Comparison of ENCODE assay signal across 14 cellular contexts in genomic region chr10:101215397-101216206, GRCh38. TPM values are rescaled to one million over a fixed set of nuclear protein-coding genes. Genes with fewer than 3 reads are reported as not detected.
DNase-seq lines count a peak whose midpoint lies in the region; ATAC-seq and TF ChIP-seq lines count a peak whose summit lies in the region.
"Had no signal": no experiment of that assay in that cellular context is flagged by ENCODE, and none has a peak within 500 bp of the region (broad histone marks: within the 10 kb centered on the region; RNA-seq: fewer than 3 reads in every experiment).

No MANE protein-coding gene starts in this region.

- H3K36me3 ChIP-seq in KMS-11 (ENCODE audit: insufficient read depth) (no peaks in the 10 kb centered on the region), testis (ENCODE audit: low read depth, missing control alignments) (no peaks in the 10 kb centered on the region)
- H3K36me3 ChIP-seq in effector memory CD4-positive, alpha-beta T cell (ENCODE audit: control insufficient read depth, insufficient read depth, low read length), result no peaks in the 10 kb centered on the region

- H3K9me3 ChIP-seq in effector memory CD4-positive, alpha-beta T cell (ENCODE audit: control insufficient read depth, low read length), result no peaks in the 10 kb centered on the region
- H3K9me3 ChIP-seq in testis, result no peaks in the 10 kb centered on the region

- intact Hi-C loops in testis (cut with DNase I; ENCODE audit: low total_unique reads), result loop anchor here (5.0 to 10.0 kb wide), 2 partner anchors 249 to 352 kb away; no protein-coding TSS in a partner anchor

- H2AFZ ChIP-seq in KMS-11 (ENCODE audit: low read depth), result peak overlapping the region; percentile 69; the same call in 1 of the 2 replicates

- peaks cover 98% of the 10 kb centered on the region for H3K27me3 Mint-ChIP-seq in activated T-cell treated with anti-CD3 and anti-CD28 coated beads, Interleukin-2, amount 50 U/mL, for 24 hours

- peaks cover 12% of the 10 kb centered on the region for H3K4me1 ChIP-seq in KMS-11 (ENCODE audit: low read depth, poor library complexity, severe bottlenecking)
- peaks cover 42% of the 10 kb centered on the region for H3K4me1 ChIP-seq in effector memory CD4-positive, alpha-beta T cell (ENCODE audit: control insufficient read depth, insufficient read depth, low read length, poor library complexity, severe bottlenecking)
- peaks cover 16% of the 10 kb centered on the region for H3K4me1 ChIP-seq in testis

- TF ChIP-seq POLR2A in testis (IDR thresholded peaks at IDR 0.05), result no peak

- H3K4me2 ChIP-seq in KMS-11, result peak overlapping the region; percentile 42

- 5 to 13% methylated on average over 30 to 39 of the region's 40 CpGs for WGBS in testis, 2 donors

- H3K79me2 ChIP-seq in KMS-11 (ENCODE audit: insufficient read depth, low read depth), result no peaks in the 10 kb centered on the region

- no peaks in the 10 kb centered on the region for H3K9me3 Mint-ChIP-seq in activated T-cell treated with anti-CD3 and anti-CD28 coated beads, Interleukin-2, amount 50 U/mL, for 24 hours
- no peaks in the 10 kb centered on the region for H3K9me3 Mint-ChIP-seq in stimulated activated effector memory CD8-positive, alpha-beta T cell treated with anti-CD3 and anti-CD28 coated beads, Interleukin-12 subunit alpha, Interleukin-12 subunit beta, amount 100 ng/mL, for 72 hours

- peaks cover 43% of the 10 kb centered on the region for H3K4me1 Mint-ChIP-seq in activated T-cell treated with anti-CD3 and anti-CD28 coated beads, Interleukin-2, amount 50 U/mL, for 24 hours (ENCODE audit: low read depth)
- H3K4me1 Mint-ChIP-seq in stimulated activated effector memory CD8-positive, alpha-beta T cell treated with anti-CD3 and anti-CD28 coated beads, Interleukin-12 subunit alpha, Interleukin-12 subunit beta, amount 100 ng/mL, for 72 hours, result peaks cover 24% of the 10 kb centered on the region

- H3K36me3 Mint-ChIP-seq in activated T-cell treated with anti-CD3 and anti-CD28 coated beads, Interleukin-2, amount 50 U/mL, for 24 hours (ENCODE audit: low read depth), result no peaks in the 10 kb centered on the region
- peaks cover 10% of the 10 kb centered on the region for H3K36me3 Mint-ChIP-seq in stimulated activated effector memory CD8-positive, alpha-beta T cell treated with anti-CD3 and anti-CD28 coated beads, Interleukin-12 subunit alpha, Interleukin-12 subunit beta, amount 100 ng/mL, for 72 hours

- no peak overlapping the region for H3K9ac ChIP-seq in KMS-11

- DNase-seq in activated T-cell treated with anti-CD3 and anti-CD28 coated beads, Interleukin-2, amount 50 U/mL, for 24 hours, result no peak
- DNase-seq in activated T-cell treated with anti-CD3 and anti-CD28 coated beads for 4 hours, result no peak
- DNase-seq in effector memory CD4-positive, alpha-beta T cell, result no peak
- no peak for DNase-seq in stimulated activated effector memory CD8-positive, alpha-beta T cell treated with anti-CD3 and anti-CD28 coated beads, Interleukin-12 subunit alpha, Interleukin-12 subunit beta, amount 100 ng/mL, for 72 hours (ENCODE audit: low spot score in 2 of 2)
- no peak for DNase-seq in testis
- no peak for DNase-seq in iPS-NIHi11 (ENCODE audit: low spot score)
- DNase-seq: NCI-H2029 had no signal

- H3K27ac Mint-ChIP-seq in activated T-cell treated with anti-CD3 and anti-CD28 coated beads, Interleukin-2, amount 50 U/mL, for 24 hours, result no peak overlapping the region
- no peak overlapping the region for H3K27ac Mint-ChIP-seq in stimulated activated effector memory CD8-positive, alpha-beta T cell treated with anti-CD3 and anti-CD28 coated beads, Interleukin-12 subunit alpha, Interleukin-12 subunit beta, amount 100 ng/mL, for 72 hours

- H4K20me1 ChIP-seq in KMS-11 (ENCODE audit: insufficient read depth), result no peaks in the 10 kb centered on the region

- H3K27ac ChIP-seq in KMS-11 (no peak overlapping the region), testis (no peak overlapping the region)
- no peak overlapping the region for H3K27ac ChIP-seq in effector memory CD4-positive, alpha-beta T cell (ENCODE audit: insufficient read depth, low read length, poor library complexity, severe bottlenecking)
- H3K27ac ChIP-seq: coronary artery had no signal

- no peak for TF ChIP-seq CTCF in KMS-11 (conservative IDR thresholded peaks at IDR 0.05; ENCODE audit: low read depth, low read length)
- TF ChIP-seq CTCF in testis (IDR thresholded peaks at IDR 0.05), result no peak

- H3K27me3 ChIP-seq in KMS-11 (ENCODE audit: insufficient read depth, low read depth), result peaks cover 40% of the 10 kb centered on the region
- peaks cover 79% of the 10 kb centered on the region for H3K27me3 ChIP-seq in effector memory CD4-positive, alpha-beta T cell (replicated peaks; ENCODE audit: control insufficient read depth, insufficient read depth, low read length, poor library complexity, severe bottlenecking)
- no peaks in the 10 kb centered on the region for H3K27me3 ChIP-seq in testis

- H3K4me3 ChIP-seq in KMS-11 (IDR thresholded peaks at IDR 0.05; ENCODE audit: insufficient read depth, low read depth, low read length) (no peak overlapping the region), testis (peak overlapping the region in 1 of 2 donors; percentile 53)
- H3K4me3 ChIP-seq in effector memory CD4-positive, alpha-beta T cell (ENCODE audit: insufficient read depth, low read depth, low read length, poor library complexity, severe bottlenecking), result peak overlapping the region; percentile 6
- H3K4me3 ChIP-seq: coronary artery had no signal

- ATAC-seq in stimulated activated effector memory CD8-positive, alpha-beta T cell treated with anti-CD3 and anti-CD28 coated beads, Interleukin-12 subunit alpha, Interleukin-12 subunit beta, amount 100 ng/mL, for 72 hours, result no peak
- no peak for ATAC-seq in GM18873 (IDR thresholded peaks at IDR 0.05; ENCODE audit: low FRiP score, unreplicated experiment)

- H3K4me3 Mint-ChIP-seq in activated T-cell treated with anti-CD3 and anti-CD28 coated beads, Interleukin-2, amount 50 U/mL, for 24 hours, result peak overlapping the region; percentile 69
- peak overlapping the region; percentile 69 for H3K4me3 Mint-ChIP-seq in stimulated activated effector memory CD8-positive, alpha-beta T cell treated with anti-CD3 and anti-CD28 coated beads, Interleukin-12 subunit alpha, Interleukin-12 subunit beta, amount 100 ng/mL, for 72 hours

RNA-seq across cellular contexts. Expression of gene LBX1, which starts 13.7 kb away (rescaled TPM):
- under 1 TPM in 1 of 2 donors, not detected in 1; 0.12 TPM for total RNA-seq in testis
- polyA plus RNA-seq in testis (ENCODE audit: insufficient read depth, low read depth, low replicate concordance), result not detected
- total RNA-seq: epithelial cell of proximal tubule, renal cortical epithelial cell, subcutaneous adipose tissue had no signal
- polyA plus RNA-seq: neural cell had no signal
